2 cellular contexts compared by ENCODE assay signal in the genomic region with DNA sequence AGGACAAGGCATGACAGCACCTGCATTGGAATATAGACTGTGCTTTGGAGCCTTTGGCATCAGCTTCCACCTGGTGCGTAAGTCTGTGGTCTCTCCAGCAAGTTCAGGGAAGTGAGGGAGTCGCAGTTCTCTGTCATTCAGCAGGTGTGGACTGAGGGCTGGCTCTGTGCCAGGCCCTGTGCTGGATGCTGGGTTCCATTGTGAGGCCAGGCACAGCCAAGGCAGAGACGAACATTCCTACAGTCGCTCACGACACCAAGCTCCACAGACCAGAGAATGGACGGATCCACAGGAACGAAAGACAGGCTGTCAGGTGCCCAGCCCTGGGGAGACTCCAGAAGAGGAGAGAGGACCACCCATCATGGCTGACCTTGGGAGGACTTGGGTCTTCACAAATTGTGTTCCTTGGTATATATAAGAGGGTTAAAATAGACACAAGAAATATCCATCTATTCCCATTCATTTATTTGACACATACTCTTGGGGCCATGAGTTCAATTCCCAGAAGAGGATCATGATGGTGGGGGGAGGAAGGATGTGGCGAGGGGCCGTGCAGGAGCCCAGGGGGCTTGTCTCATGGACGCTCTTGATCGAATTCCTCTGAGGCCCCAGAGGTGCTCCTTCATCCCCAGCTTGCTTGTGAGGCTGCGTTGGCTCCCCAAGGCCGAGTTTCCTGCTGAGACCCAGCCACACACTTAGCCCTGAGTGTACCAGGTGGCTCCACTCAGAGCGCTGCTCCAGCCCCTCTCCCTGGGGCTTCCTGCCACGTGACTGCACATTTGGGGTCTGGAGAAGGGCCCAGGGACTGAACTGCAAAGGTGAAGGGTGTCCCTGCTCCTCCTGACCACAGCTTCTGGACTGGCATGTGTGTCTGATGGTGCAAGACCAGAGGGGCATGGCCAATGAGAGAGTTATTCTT.
A peak's percentile ranks its signal among the peaks of the same experiment; 100 is the strongest.
TF ChIP-seq lines count a peak whose summit lies in the region.

No MANE protein-coding gene starts in this region.

TF ChIP-seq in K562, 482 proteins besides CTCF, POLR2A, EP300 and RAD21:
- peak; percentile 78 for TF ChIP-seq NFIC (IDR thresholded peaks at IDR 0.05)
- no peak for TF ChIP-seq TARDBP (IDR thresholded peaks at IDR 0.05)

TF ChIP-seq in SK-N-SH, 30 proteins besides CTCF, POLR2A, EP300 and RAD21:
- TF ChIP-seq NRF1 (IDR thresholded peaks at IDR 0.05; ENCODE audit: low read depth, low read length) (no peak), EZH2phosphoT487 (IDR thresholded peaks at IDR 0.05; ENCODE audit: borderline replicate concordance, low read depth) (no peak), TAF1 (IDR thresholded peaks at IDR 0.05; ENCODE audit: borderline replicate concordance, low read depth, low read length) (no peak), RCOR1 (IDR thresholded peaks at IDR 0.05; ENCODE audit: low read length) (no peak), FOXJ3 (CRISPR knock-in tag; IDR thresholded peaks at IDR 0.05) (no peak), IRF3 (IDR thresholded peaks at IDR 0.05; ENCODE audit: low read depth, low read length) (no peak), MEF2A (IDR thresholded peaks at IDR 0.05; ENCODE audit: borderline replicate concordance, low read depth) (no peak), FOSL2 (IDR thresholded peaks at IDR 0.05; ENCODE audit: borderline replicate concordance, low read depth) (no peak), JUND (IDR thresholded peaks at IDR 0.05) (no peak), USF1 (IDR thresholded peaks at IDR 0.05; ENCODE audit: borderline replicate concordance, low read depth) (no peak), CHD2 (IDR thresholded peaks at IDR 0.05; ENCODE audit: low read length, partially characterized antibody) (no peak), RFX5 (IDR thresholded peaks at IDR 0.05; ENCODE audit: low read length) (no peak), SIN3A (IDR thresholded peaks at IDR 0.05; ENCODE audit: borderline replicate concordance, low read depth, low read length) (no peak), TCF12 (IDR thresholded peaks at IDR 0.05) (no peak), FOXM1 (IDR thresholded peaks at IDR 0.05; ENCODE audit: low read depth) (no peak), GATA2 (CRISPR knock-in tag; IDR thresholded peaks at IDR 0.05) (no peak), SMC3 (IDR thresholded peaks at IDR 0.05; ENCODE audit: low read depth, low read length) (no peak)
- TF ChIP-seq, protein P1, sequence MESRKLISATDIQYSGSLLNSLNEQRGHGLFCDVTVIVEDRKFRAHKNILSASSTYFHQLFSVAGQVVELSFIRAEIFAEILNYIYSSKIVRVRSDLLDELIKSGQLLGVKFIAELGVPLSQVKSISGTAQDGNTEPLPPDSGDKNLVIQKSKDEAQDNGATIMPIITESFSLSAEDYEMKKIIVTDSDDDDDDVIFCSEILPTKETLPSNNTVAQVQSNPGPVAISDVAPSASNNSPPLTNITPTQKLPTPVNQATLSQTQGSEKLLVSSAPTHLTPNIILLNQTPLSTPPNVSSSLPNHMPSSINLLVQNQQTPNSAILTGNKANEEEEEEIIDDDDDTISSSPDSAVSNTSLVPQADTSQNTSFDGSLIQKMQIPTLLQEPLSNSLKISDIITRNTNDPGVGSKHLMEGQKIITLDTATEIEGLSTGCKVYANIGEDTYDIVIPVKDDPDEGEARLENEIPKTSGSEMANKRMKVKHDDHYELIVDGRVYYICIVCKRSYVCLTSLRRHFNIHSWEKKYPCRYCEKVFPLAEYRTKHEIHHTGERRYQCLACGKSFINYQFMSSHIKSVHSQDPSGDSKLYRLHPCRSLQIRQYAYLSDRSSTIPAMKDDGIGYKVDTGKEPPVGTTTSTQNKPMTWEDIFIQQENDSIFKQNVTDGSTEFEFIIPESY (IDR thresholded peaks at IDR 0.05; ENCODE audit: borderline replicate concordance, low read depth), result no peak
- TF ChIP-seq, protein P2, sequence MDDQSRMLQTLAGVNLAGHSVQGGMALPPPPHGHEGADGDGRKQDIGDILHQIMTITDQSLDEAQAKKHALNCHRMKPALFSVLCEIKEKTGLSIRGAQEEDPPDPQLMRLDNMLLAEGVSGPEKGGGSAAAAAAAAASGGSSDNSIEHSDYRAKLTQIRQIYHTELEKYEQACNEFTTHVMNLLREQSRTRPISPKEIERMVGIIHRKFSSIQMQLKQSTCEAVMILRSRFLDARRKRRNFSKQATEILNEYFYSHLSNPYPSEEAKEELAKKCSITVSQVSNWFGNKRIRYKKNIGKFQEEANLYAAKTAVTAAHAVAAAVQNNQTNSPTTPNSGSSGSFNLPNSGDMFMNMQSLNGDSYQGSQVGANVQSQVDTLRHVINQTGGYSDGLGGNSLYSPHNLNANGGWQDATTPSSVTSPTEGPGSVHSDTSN (IDR thresholded peaks at IDR 0.05), result no peak
